ENCODE assay signal across 27 cellular contexts in the genomic region with DNA sequence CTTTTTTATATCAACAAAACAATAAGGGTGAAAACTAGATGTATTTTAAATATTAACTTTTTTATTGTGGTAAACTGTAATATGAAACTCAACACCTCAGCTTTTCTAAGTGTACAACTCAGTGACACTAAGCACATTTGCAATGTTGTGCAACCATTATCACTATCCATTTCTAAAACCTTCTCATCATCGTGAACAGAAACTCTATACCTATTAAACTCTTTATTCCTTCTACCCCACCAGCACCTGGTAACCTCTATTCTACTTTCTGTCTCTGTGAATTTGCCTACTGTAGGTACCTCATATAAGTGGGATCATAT. TPM values are rescaled to one million over a fixed set of nuclear protein-coding genes. Genes with fewer than 3 reads are reported as not detected.
DNase-seq lines count a peak whose midpoint lies in the region; ATAC-seq, FAIRE-seq and TF ChIP-seq lines count a peak whose summit lies in the region.
"Had no signal": no experiment of that assay in that cellular context is flagged by ENCODE, and none has a peak within 500 bp of the region (broad histone marks: within the 10 kb centered on the region; RNA-seq: fewer than 3 reads in every experiment).

No MANE protein-coding gene starts in this region.

- H3K4me3 ChIP-seq in Caco-2 (ENCODE audit: low read depth, low read length) (no peak overlapping the region), KMS-11 (IDR thresholded peaks at IDR 0.05; ENCODE audit: insufficient read depth, low read depth, low read length) (no peak overlapping the region), astrocyte (ENCODE audit: insufficient read depth, low read depth, low read length) (no peak overlapping the region)
- H3K4me3 ChIP-seq: BLaER1 treated with 17β-estradiol and CSF1 and Interleukin-3, amounts not matched to agents 10 nM and 100 nM; heart right ventricle; K562; ovary; suprapubic skin had no signal

- BruUV-seq in Caco-2 (replicated peaks; lab: Mats Ljungman, UMichigan), result no TSS peak

- H3K4me1 Mint-ChIP-seq in Caco-2 (ENCODE audit: low read depth, unreplicated experiment), result no peaks in the 10 kb centered on the region
- H3K4me1 Mint-ChIP-seq in astrocyte (ENCODE audit: low read depth, unreplicated experiment), result peaks cover 3% of the 10 kb centered on the region
- H3K4me1 Mint-ChIP-seq in osteocyte (ENCODE audit: unreplicated experiment), result no peaks in the 10 kb centered on the region
- H3K4me1 Mint-ChIP-seq: H9; mesothelial cell of epicardium; natural killer cell; stimulated activated naive B cell treated with anti-CD40 and anti-IgM and Interleukin-4, amounts not matched to agents 10 μg/mL and 1 μg/mL and 100 μg/mL, for 72 hours had no signal

- H2AFZ ChIP-seq in KMS-11 (ENCODE audit: low read depth), result peak overlapping the region; percentile 56; the same call in 1 of the 2 replicates
- H2AFZ ChIP-seq in astrocyte (ENCODE audit: low read depth, low read length), result no peak overlapping the region

- H3K4me1 ChIP-seq in Caco-2 (no peaks in the 10 kb centered on the region), KMS-11 (ENCODE audit: low read depth, poor library complexity, severe bottlenecking) (peaks cover 18% of the 10 kb centered on the region), astrocyte (ENCODE audit: insufficient read depth, low read length) (no peaks in the 10 kb centered on the region)
- H3K4me1 ChIP-seq: suprapubic skin had no signal

- TF ChIP-seq CTCF in Caco-2 (IDR thresholded peaks at IDR 0.05; ENCODE audit: insufficient read depth in 1 of 2, low read depth in 1 of 2, low read length in 1 of 2, severe bottlenecking in 1 of 2, unreplicated experiment in 1 of 2) (no peak), KMS-11 (conservative IDR thresholded peaks at IDR 0.05; ENCODE audit: low read depth, low read length) (no peak), astrocyte (IDR thresholded peaks at IDR 0.05; ENCODE audit: insufficient read depth, low read depth, low read length) (no peak), osteocyte (IDR thresholded peaks at IDR 0.05) (no peak)

- H3K4me3 Mint-ChIP-seq in Caco-2 (ENCODE audit: unreplicated experiment), result peak overlapping the region; percentile 3
- H3K4me3 Mint-ChIP-seq in astrocyte (ENCODE audit: unreplicated experiment), result no peak overlapping the region
- no peak overlapping the region for H3K4me3 Mint-ChIP-seq in osteocyte (ENCODE audit: unreplicated experiment)
- H3K4me3 Mint-ChIP-seq: activated CD4-positive, alpha-beta T cell treated with anti-CD3 and anti-CD28 coated beads, Interleukin-2, amount 10 ng/mL, durations not matched to agents 7 days and 5 days; activated CD8-positive, alpha-beta memory T cell treated with anti-CD3 and anti-CD28 coated beads, Interleukin-2, amount 10 ng/mL, durations not matched to agents 7 days and 5 days; activated naive CD4-positive, alpha-beta T cell treated with anti-CD3 and anti-CD28 coated beads, Interleukin-2, amount 50 U/mL, for 24 hours; activated T-helper 1 cell treated with anti-CD3 and anti-CD28 coated beads, Interleukin-12 subunit alpha, Interleukin-12 subunit beta, Interleukin-2, Interleukin-4 antibody, amounts not matched to agents 30 ng/mL and 10 ng/mL and 1 ng/mL, durations not matched to agents 14 hours and 24 hours and 36 hours; central memory CD8-positive, alpha-beta T cell; H9; mesothelial cell of epicardium; natural killer cell; stimulated activated naive B cell treated with anti-CD40 and anti-IgM and Interleukin-4, amounts not matched to agents 10 μg/mL and 1 μg/mL and 100 μg/mL, for 72 hours had no signal

- H3K36me3 Mint-ChIP-seq in Caco-2 (ENCODE audit: insufficient read depth, unreplicated experiment) (no peaks in the 10 kb centered on the region), astrocyte (ENCODE audit: low read depth, unreplicated experiment) (no peaks in the 10 kb centered on the region), osteocyte (ENCODE audit: unreplicated experiment) (peaks cover 6% of the 10 kb centered on the region)
- H3K36me3 Mint-ChIP-seq: activated naive CD4-positive, alpha-beta T cell treated with anti-CD3 and anti-CD28 coated beads, Interleukin-2, amount 50 U/mL, for 24 hours; mesothelial cell of epicardium; natural killer cell had no signal

- H3K27me3 Mint-ChIP-seq in Caco-2 (ENCODE audit: insufficient read depth, unreplicated experiment) (no peaks in the 10 kb centered on the region), astrocyte (ENCODE audit: low read depth, unreplicated experiment) (no peaks in the 10 kb centered on the region), osteocyte (ENCODE audit: unreplicated experiment) (peaks cover 13% of the 10 kb centered on the region)
- H3K27me3 Mint-ChIP-seq: stimulated activated naive B cell treated with anti-CD40 and anti-IgM and Interleukin-4, amounts not matched to agents 10 μg/mL and 1 μg/mL and 100 μg/mL, for 72 hours had no signal

- H3K9me3 Mint-ChIP-seq in Caco-2 (ENCODE audit: unreplicated experiment) (peaks cover 6% of the 10 kb centered on the region), astrocyte (ENCODE audit: unreplicated experiment) (peaks cover 5% of the 10 kb centered on the region), osteocyte (ENCODE audit: unreplicated experiment) (peaks cover 16% of the 10 kb centered on the region)
- H3K9me3 Mint-ChIP-seq: activated naive CD4-positive, alpha-beta T cell treated with anti-CD3 and anti-CD28 coated beads, Interleukin-2, amount 50 U/mL, for 24 hours; central memory CD8-positive, alpha-beta T cell; natural killer cell; stimulated activated naive B cell treated with anti-CD40 and anti-IgM and Interleukin-4, amounts not matched to agents 10 μg/mL and 1 μg/mL and 100 μg/mL, for 72 hours had no signal

- CTCF ChIA-PET in Caco-2 (lab: Charles Lee), result interaction anchor here (0.7 to 1.7 kb wide), 4 partner anchors 12 to 308 kb away, joined by 4 to 14 read pairs (median 6); no protein-coding TSS in a partner anchor

- H3K9me3 ChIP-seq in Caco-2 (peaks cover 22% of the 10 kb centered on the region), astrocyte (ENCODE audit: insufficient read depth, low read depth, low read length) (no peaks in the 10 kb centered on the region)
- H3K9me3 ChIP-seq: ovary, suprapubic skin had no signal

- H3K27ac ChIP-seq in KMS-11 (no peak overlapping the region), astrocyte (ENCODE audit: low read depth, low read length) (no peak overlapping the region)
- H3K27ac ChIP-seq: BLaER1 treated with 17β-estradiol and CSF1 and Interleukin-3, amounts not matched to agents 10 nM and 100 nM; heart right ventricle; ovary; suprapubic skin; WERI-Rb-1 had no signal

- H3K4me2 ChIP-seq in KMS-11 (peak overlapping the region; percentile 26; the same call in 1 of the 2 replicates), astrocyte (ENCODE audit: low read length) (no peak overlapping the region)
- H3K4me2 ChIP-seq: BLaER1 treated with 17β-estradiol and CSF1 and Interleukin-3, amounts not matched to agents 10 nM and 100 nM had no signal

- H4K20me1 ChIP-seq in KMS-11 (ENCODE audit: insufficient read depth) (no peaks in the 10 kb centered on the region), astrocyte (ENCODE audit: insufficient read depth, low read length) (no peaks in the 10 kb centered on the region)
- H4K20me1 ChIP-seq: BLaER1 treated with 17β-estradiol and CSF1 and Interleukin-3, amounts not matched to agents 10 nM and 100 nM had no signal

- POLR2A ChIA-PET in Caco-2 (lab: Charles Lee), result no interaction called here

- DNase-seq in Caco-2 (no peak), astrocyte (ENCODE audit: low read depth) (no peak), osteocyte (ENCODE audit: extremely low spot score, unreplicated experiment) (no peak), DMS153 treated with DMSO at 0.1 percent for 48 hours (lab: John Stamatoyannopoulos, UW; ENCODE audit: unreplicated experiment) (no peak), hepatic stellate cell (ENCODE audit: low spot score) (no peak)
- DNase-seq in activated T-cell treated with anti-CD3 and anti-CD28 coated beads, Interleukin-2, amount 50 U/mL, for 48 hours, result no peak
- DNase-seq: activated CD8-positive, alpha-beta memory T cell treated with anti-CD3 and anti-CD28 coated beads, Interleukin-2, amount 10 ng/mL, durations not matched to agents 7 days and 5 days; H9; natural killer cell; stimulated activated CD4-positive, alpha-beta T cell treated with anti-CD3 and anti-CD28 coated beads, Interleukin-12 subunit alpha, Interleukin-12 subunit beta, amount 100 ng/mL, for 4 hours had no signal

- no peak for ATAC-seq in HG02798 (IDR thresholded peaks at IDR 0.05; ENCODE audit: poor library complexity, unreplicated experiment)

- H3K27me3 ChIP-seq in Caco-2 (replicated peaks; ENCODE audit: control insufficient read depth, insufficient read depth, low read length) (no peaks in the 10 kb centered on the region), KMS-11 (ENCODE audit: insufficient read depth, low read depth) (no peaks in the 10 kb centered on the region), astrocyte (ENCODE audit: insufficient read depth, low read length) (no peaks in the 10 kb centered on the region)
- H3K27me3 ChIP-seq: BLaER1 treated with 17β-estradiol and CSF1 and Interleukin-3, amounts not matched to agents 10 nM and 100 nM; ovary; suprapubic skin had no signal

- H3K79me2 ChIP-seq in KMS-11 (ENCODE audit: insufficient read depth, low read depth), result no peaks in the 10 kb centered on the region
- H3K79me2 ChIP-seq in astrocyte (ENCODE audit: insufficient read depth, low read length), result no peaks in the 10 kb centered on the region

- peak; percentile 17 for FAIRE-seq in astrocyte (lab: Jason Lieb, UNC)
- FAIRE-seq: endothelial cell of umbilical vein, urothelium cell line had no signal

- H3K36me3 ChIP-seq in Caco-2 (ENCODE audit: control insufficient read depth, insufficient read depth, low read length), result no peaks in the 10 kb centered on the region
- H3K36me3 ChIP-seq in KMS-11 (ENCODE audit: insufficient read depth), result no peaks in the 10 kb centered on the region; the same call in 1 of the 2 replicates
- H3K36me3 ChIP-seq in astrocyte (ENCODE audit: insufficient read depth, low read length), result no peaks in the 10 kb centered on the region
- H3K36me3 ChIP-seq: heart right ventricle, ovary, suprapubic skin, WERI-Rb-1 had no signal

- H3K27ac Mint-ChIP-seq in Caco-2 (ENCODE audit: unreplicated experiment) (no peak overlapping the region), astrocyte (ENCODE audit: unreplicated experiment) (no peak overlapping the region), osteocyte (ENCODE audit: unreplicated experiment) (peak overlapping the region; percentile 7)
- H3K27ac Mint-ChIP-seq: activated CD4-positive, alpha-beta T cell treated with anti-CD3 and anti-CD28 coated beads, Interleukin-2, amount 10 ng/mL, durations not matched to agents 7 days and 5 days; activated CD8-positive, alpha-beta memory T cell treated with anti-CD3 and anti-CD28 coated beads, Interleukin-2, amount 10 ng/mL, durations not matched to agents 7 days and 5 days; activated naive CD4-positive, alpha-beta T cell treated with anti-CD3 and anti-CD28 coated beads, Interleukin-2, amount 50 U/mL, for 24 hours; activated T-helper 1 cell treated with anti-CD3 and anti-CD28 coated beads, Interleukin-12 subunit alpha, Interleukin-12 subunit beta, Interleukin-2, Interleukin-4 antibody, amounts not matched to agents 30 ng/mL and 10 ng/mL and 1 ng/mL, durations not matched to agents 14 hours and 24 hours and 36 hours; mesothelial cell of epicardium; natural killer cell; stimulated activated naive B cell treated with anti-CD40 and anti-IgM and Interleukin-4, amounts not matched to agents 10 μg/mL and 1 μg/mL and 100 μg/mL, for 72 hours had no signal

- intact Hi-C loops in Caco-2 (cut with micrococcal nuclease; ENCODE audit: unreplicated experiment), result loop anchor here (2.0 to 10.0 kb wide), 7 partner anchors 35 to 453 kb away; a partner anchor contains a TSS

- H3K9ac ChIP-seq in KMS-11 (no peak overlapping the region), astrocyte (ENCODE audit: low read length) (no peak overlapping the region)

RNA-seq across cellular contexts. Expression of a gene that starts 9.4 kb away (rescaled TPM):
- total RNA-seq in Caco-2 (2022) (2.4 and 3.1 TPM in 2 replicates), astrocyte (not detected in 2 replicates), osteocyte (not detected in 2 replicates)
- total RNA-seq: activated CD4-positive, alpha-beta T cell treated with anti-CD3 and anti-CD28 coated beads, Interleukin-2, amount 10 ng/mL, durations not matched to agents 7 days and 5 days; endothelial cell of umbilical vein; H9; heart right ventricle; K562; mesothelial cell of epicardium; natural killer cell; ovary; right cardiac atrium; suprapubic skin had no signal
